14 cellular contexts compared by ENCODE assay signal in the genomic region with DNA sequence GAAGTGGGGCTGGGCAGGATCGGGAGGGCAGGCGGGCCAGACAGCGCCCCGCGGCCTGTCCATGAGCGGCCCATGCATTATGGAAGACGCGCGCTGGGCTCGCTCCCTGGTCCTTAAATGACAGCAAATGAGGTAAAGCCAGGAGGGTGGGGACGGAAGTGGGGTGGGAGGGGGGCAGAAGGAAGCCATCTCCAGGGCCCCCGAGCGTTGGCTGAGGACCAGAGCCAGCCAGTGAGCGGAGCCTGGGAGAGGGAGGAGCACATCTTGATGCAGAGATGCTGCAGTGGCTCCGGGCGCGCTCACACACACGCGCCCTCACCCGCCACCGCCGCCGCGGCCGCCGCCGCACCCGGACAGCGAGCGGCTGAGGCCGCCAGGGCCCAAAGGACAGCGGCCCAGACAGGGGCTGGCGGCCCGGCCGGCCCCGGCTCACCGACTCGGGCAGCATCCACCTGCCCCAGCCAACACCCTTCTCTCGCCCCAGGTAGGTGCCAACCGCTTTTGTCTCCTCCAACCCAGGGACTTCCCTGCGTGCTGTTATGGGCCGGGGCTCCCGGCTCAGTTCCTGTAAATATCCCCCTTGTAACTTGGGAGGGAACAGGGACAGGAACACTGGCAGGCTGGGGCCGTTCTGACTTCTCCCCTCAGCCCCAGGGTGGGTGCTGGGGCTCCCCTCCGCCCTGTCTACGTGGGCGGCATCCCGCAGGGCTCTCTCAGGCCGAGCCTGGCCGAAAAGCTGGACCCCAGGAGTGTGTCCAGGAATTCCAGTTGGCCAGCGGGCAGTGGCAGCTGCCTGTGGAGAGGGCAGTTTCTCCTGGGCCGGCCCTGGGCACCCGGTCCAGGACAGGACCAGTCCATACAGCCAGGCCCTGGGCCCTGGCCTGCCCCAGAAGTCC. TPM values are rescaled to one million over a fixed set of nuclear protein-coding genes. Genes with fewer than 3 reads are reported as not detected.
DNase-seq lines count a peak whose midpoint lies in the region; ATAC-seq and TF ChIP-seq lines count a peak whose summit lies in the region.
"Had no signal": no experiment of that assay in that cellular context is flagged by ENCODE, and none has a peak within 500 bp of the region (broad histone marks: within the 10 kb centered on the region; RNA-seq: fewer than 3 reads in every experiment).

Gene CNTN2 (plus strand): TSS at position 302 of the 896 bp plus-strand sequence. CDS start 9,974 bp downstream, outside the sequence.

- peak within 1 kb of the TSS; percentile 50 for H3K4me3 ChIP-seq in GM23338
- peak within 1 kb of the TSS; percentile 20 to 38 (median 32) for H3K4me3 ChIP-seq in esophagus muscularis mucosa
- H3K4me3 ChIP-seq in lower lobe of right lung, result no peak within 1 kb of the TSS

- TF ChIP-seq CTCF in GM23338 (conservative IDR thresholded peaks at IDR 0.05; ENCODE audit: low read depth in 2 of 2), result no peak
- no peak for TF ChIP-seq CTCF in esophagus muscularis mucosa (IDR thresholded peaks at IDR 0.05)
- TF ChIP-seq CTCF in lower lobe of right lung (IDR thresholded peaks at IDR 0.05), result no peak

- WGBS in esophagus muscularis mucosa, result 23% methylated on average over 16 of the region's 53 CpGs

- no peak within 1 kb of the TSS for H3K27ac Mint-ChIP-seq in GM23338
- H3K27ac Mint-ChIP-seq in stimulated activated naive CD8-positive, alpha-beta T cell treated with anti-CD3 and anti-CD28 coated beads, Interleukin-15, amount 100 ng/mL, for 72 hours, result no peak within 1 kb of the TSS
- H3K27ac Mint-ChIP-seq: activated CD4-positive, alpha-beta T cell treated with anti-CD3 and anti-CD28 coated beads, Interleukin-2, amount 10 ng/mL, durations not matched to agents 7 days and 5 days; activated naive CD8-positive, alpha-beta T cell treated with anti-CD3 and anti-CD28 coated beads for 36 hours had no signal

- H2AFZ ChIP-seq in GM23338, result peak within 1 kb of the TSS; percentile 98

- H3F3A ChIP-seq in GM23338 (replicated peaks; ENCODE audit: low read depth), result no peaks in the 10 kb centered on the region

- H3K9me2 ChIP-seq in GM23338 (ENCODE audit: insufficient read depth), result 0 out of 2 replicates have a peak, but pooled peaks cover 4% of the 10 kb centered on the region

- H3K4me1 ChIP-seq in GM23338 (ENCODE audit: insufficient read depth) (peaks cover 34% of the 10 kb centered on the region), esophagus muscularis mucosa (peaks cover 0 to 19% (median 16%) of the 10 kb centered on the region in 4 donors), lower lobe of right lung (no peaks in the 10 kb centered on the region)

- no peak for TF ChIP-seq EP300 in esophagus muscularis mucosa (IDR thresholded peaks at IDR 0.05)

- intact Hi-C loops in esophagus muscularis mucosa (cut with DNase I), result no loop called here
- intact Hi-C loops in lower lobe of right lung (cut with DNase I), result no loop called here

- H3K9me3 Mint-ChIP-seq in GM23338, result no peaks in the 10 kb centered on the region; the same call in 2 of the 3 replicates
- no peaks in the 10 kb centered on the region for H3K9me3 Mint-ChIP-seq in stimulated activated naive CD8-positive, alpha-beta T cell treated with anti-CD3 and anti-CD28 coated beads, Interleukin-15, amount 100 ng/mL, for 72 hours
- H3K9me3 Mint-ChIP-seq: activated CD4-positive, alpha-beta T cell treated with anti-CD3 and anti-CD28 coated beads, Interleukin-2, amount 10 ng/mL, durations not matched to agents 7 days and 5 days; activated naive CD8-positive, alpha-beta T cell treated with anti-CD3 and anti-CD28 coated beads for 36 hours had no signal

- H3K27me3 Mint-ChIP-seq in GM23338 (ENCODE audit: insufficient read depth, low read depth, poor library complexity), result peaks cover 35% of the 10 kb centered on the region
- peaks cover 64% of the 10 kb centered on the region for H3K27me3 Mint-ChIP-seq in stimulated activated naive CD8-positive, alpha-beta T cell treated with anti-CD3 and anti-CD28 coated beads, Interleukin-15, amount 100 ng/mL, for 72 hours

- H4K20me1 ChIP-seq in GM23338 (replicated peaks; ENCODE audit: insufficient read depth), result no peaks in the 10 kb centered on the region

- H3K27ac ChIP-seq in GM23338 (ENCODE audit: low read depth) (no peak within 1 kb of the TSS), esophagus muscularis mucosa (replicated peaks in 1 of 4) (no peak within 1 kb of the TSS), lower lobe of right lung (no peak within 1 kb of the TSS)

- peak within 1 kb of the TSS; percentile 83 for H3K4me2 ChIP-seq in GM23338

- peaks cover 37% of the 10 kb centered on the region for H3K4me1 Mint-ChIP-seq in GM23338
- H3K4me1 Mint-ChIP-seq in stimulated activated naive CD8-positive, alpha-beta T cell treated with anti-CD3 and anti-CD28 coated beads, Interleukin-15, amount 100 ng/mL, for 72 hours, result no peaks in the 10 kb centered on the region
- H3K4me1 Mint-ChIP-seq: activated CD4-positive, alpha-beta T cell treated with anti-CD3 and anti-CD28 coated beads, Interleukin-2, amount 10 ng/mL, durations not matched to agents 7 days and 5 days; activated naive CD8-positive, alpha-beta T cell treated with anti-CD3 and anti-CD28 coated beads for 36 hours had no signal

- peak within 1 kb of the TSS; percentile 55 for H3K4me3 Mint-ChIP-seq in GM23338
- peak within 1 kb of the TSS in 1 of 2 donors; percentile 10 for H3K4me3 Mint-ChIP-seq in stimulated activated naive CD8-positive, alpha-beta T cell treated with anti-CD3 and anti-CD28 coated beads, Interleukin-15, amount 100 ng/mL, for 72 hours
- H3K4me3 Mint-ChIP-seq: activated CD4-positive, alpha-beta T cell treated with anti-CD3 and anti-CD28 coated beads, Interleukin-2, amount 10 ng/mL, durations not matched to agents 7 days and 5 days; activated naive CD8-positive, alpha-beta T cell treated with anti-CD3 and anti-CD28 coated beads for 36 hours had no signal

- H3K36me3 ChIP-seq in GM23338 (ENCODE audit: insufficient read depth) (no peaks in the 10 kb centered on the region), esophagus muscularis mucosa (no peaks in the 10 kb centered on the region), lower lobe of right lung (no peaks in the 10 kb centered on the region)

- peak; percentile 80 for ATAC-seq in GM23338
- no peak for ATAC-seq in stimulated activated naive CD8-positive, alpha-beta T cell treated with anti-CD3 and anti-CD28 coated beads, Interleukin-15, amount 100 ng/mL, for 72 hours
- no peak for ATAC-seq in lower lobe of right lung
- no peak for ATAC-seq in GM21528 (IDR thresholded peaks at IDR 0.05; ENCODE audit: low FRiP score, unreplicated experiment)

- H3K9me3 ChIP-seq in esophagus muscularis mucosa (no peaks in the 10 kb centered on the region), lower lobe of right lung (no peaks in the 10 kb centered on the region)

- peaks cover 19% of the 10 kb centered on the region; the same call in 1 of the 2 replicates for H3K27me3 ChIP-seq in GM23338 (ENCODE audit: insufficient read depth)
- H3K27me3 ChIP-seq in esophagus muscularis mucosa, result peaks cover 0 to 66% (median 14%) of the 10 kb centered on the region in 4 donors
- H3K27me3 ChIP-seq in lower lobe of right lung (ENCODE audit: low read depth), result peaks cover 72% of the 10 kb centered on the region

- no peaks in the 10 kb centered on the region for H3K36me3 Mint-ChIP-seq in GM23338 (ENCODE audit: low read depth)
- H3K36me3 Mint-ChIP-seq: activated naive CD8-positive, alpha-beta T cell treated with anti-CD3 and anti-CD28 coated beads for 36 hours had no signal

- DNase-seq in GM23338 (ENCODE audit: low spot score) (peak; percentile 79), NCI-H524 treated with DMSO at 0.1 percent for 48 hours (lab: John Stamatoyannopoulos, UW) (peak; percentile 35), esophagus muscularis mucosa (ENCODE audit: extremely low spot score) (no peak), putamen (ENCODE audit: low spot score) (peak; percentile 92), lower lobe of right lung (no peak)
- no peak for DNase-seq in stimulated activated naive CD8-positive, alpha-beta T cell treated with anti-CD3 and anti-CD28 coated beads, Interleukin-15, amount 100 ng/mL, for 72 hours
- DNase-seq: activated CD4-positive, alpha-beta T cell treated with anti-CD3 and anti-CD28 coated beads, Interleukin-2, amount 10 ng/mL, durations not matched to agents 7 days and 5 days; activated naive CD8-positive, alpha-beta T cell treated with anti-CD3 and anti-CD28 coated beads for 36 hours; NCI-H1048 had no signal

- no peak for TF ChIP-seq POLR2A in esophagus muscularis mucosa (IDR thresholded peaks at IDR 0.05; ENCODE audit: low read depth)

- no peaks in the 10 kb centered on the region for H3K79me2 ChIP-seq in GM23338 (replicated peaks; ENCODE audit: insufficient read depth)

TF ChIP-seq in GM23338, 12 proteins besides CTCF, POLR2A, EP300 and RAD21 (continues in another document):
- TF ChIP-seq CREB1 (CRISPR knock-in tag; IDR thresholded peaks at IDR 0.05; ENCODE audit: low read depth) (no peak), NANOG (IDR thresholded peaks at IDR 0.05; ENCODE audit: borderline replicate concordance) (no peak), EZH2 (IDR thresholded peaks at IDR 0.05; ENCODE audit: low read depth, unreplicated experiment) (no peak), JUNB (IDR thresholded peaks at IDR 0.05; ENCODE audit: unreplicated experiment) (no peak)
- TF ChIP-seq, protein P1, sequence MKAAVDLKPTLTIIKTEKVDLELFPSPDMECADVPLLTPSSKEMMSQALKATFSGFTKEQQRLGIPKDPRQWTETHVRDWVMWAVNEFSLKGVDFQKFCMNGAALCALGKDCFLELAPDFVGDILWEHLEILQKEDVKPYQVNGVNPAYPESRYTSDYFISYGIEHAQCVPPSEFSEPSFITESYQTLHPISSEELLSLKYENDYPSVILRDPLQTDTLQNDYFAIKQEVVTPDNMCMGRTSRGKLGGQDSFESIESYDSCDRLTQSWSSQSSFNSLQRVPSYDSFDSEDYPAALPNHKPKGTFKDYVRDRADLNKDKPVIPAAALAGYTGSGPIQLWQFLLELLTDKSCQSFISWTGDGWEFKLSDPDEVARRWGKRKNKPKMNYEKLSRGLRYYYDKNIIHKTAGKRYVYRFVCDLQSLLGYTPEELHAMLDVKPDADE (IDR thresholded peaks at IDR 0.05), result no peak

RNA-seq across cellular contexts. Expression of gene CNTN2, which starts in this region (rescaled TPM):
- 2.2 TPM in 2 replicates for total RNA-seq in GM23338 (2014; rRNA removed; shearing (Covaris generic))
- 0.75 and 1.3 TPM in 2 replicates for polyA plus RNA-seq in GM23338 (2016; fragmentation: Nextera tagmentation; extraction: Ambion mirVana)
- total RNA-seq in esophagus muscularis mucosa, result 1 to 10 TPM; 1.9 to 6.2 (median 2.9) TPM
- not detected for total RNA-seq in lower lobe of right lung
- total RNA-seq: activated CD4-positive, alpha-beta T cell treated with anti-CD3 and anti-CD28 coated beads, Interleukin-2, amount 10 ng/mL, durations not matched to agents 7 days and 5 days; activated naive CD8-positive, alpha-beta T cell treated with anti-CD3 and anti-CD28 coated beads for 36 hours; Daoy; kidney epithelial cell; pulmonary artery endothelial cell; SK-MEL-5 had no signal

Comparison
In these comparisons a context has a peak if more than half of its experiments do, and no peak if none do; other contexts are left out.
1. DNase-seq: peak in GM23338 (single experiment), NCI-H524 treated with DMSO at 0.1 percent for 48 hours (single experiment) and putamen (single experiment); none in esophagus muscularis mucosa (single experiment), stimulated activated naive CD8-positive, alpha-beta T cell treated with anti-CD3 and anti-CD28 coated beads, Interleukin-15, amount 100 ng/mL, for 72 hours (0 of 2) and lower lobe of right lung (single experiment).